14 cellular contexts compared by ENCODE assay signal in genomic region chr6:128150376-128150775, GRCh38.
"Had no signal": no experiment of that assay in that cellular context is flagged by ENCODE, and none has a peak within 500 bp of the region (broad histone marks: within the 10 kb centered on the region; RNA-seq: fewer than 3 reads in every experiment).

No MANE protein-coding gene starts in this region.

- ATAC-seq: SK-N-SH treated with all-trans-retinoic acid at 6 μM for 48 hours had no signal

- DNase-seq: Karpas-422, KG1, MM.1S, NCI-H1092 treated with DMSO at 0.1 percent for 48 hours, NCI-H1436, NCI-H187, NCI-H2029, NCI-H2081 treated with DMSO at 0.1 percent for 48 hours, NCI-H2227 treated with DMSO at 0.1 percent for 48 hours, NCI-H526 treated with DMSO at 0.1 percent for 48 hours, NCI-H748 treated with DMSO at 0.1 percent for 48 hours, SHP77 had no signal

- H3K27ac ChIP-seq: RWPE1 had no signal
